In the genomic region with DNA sequence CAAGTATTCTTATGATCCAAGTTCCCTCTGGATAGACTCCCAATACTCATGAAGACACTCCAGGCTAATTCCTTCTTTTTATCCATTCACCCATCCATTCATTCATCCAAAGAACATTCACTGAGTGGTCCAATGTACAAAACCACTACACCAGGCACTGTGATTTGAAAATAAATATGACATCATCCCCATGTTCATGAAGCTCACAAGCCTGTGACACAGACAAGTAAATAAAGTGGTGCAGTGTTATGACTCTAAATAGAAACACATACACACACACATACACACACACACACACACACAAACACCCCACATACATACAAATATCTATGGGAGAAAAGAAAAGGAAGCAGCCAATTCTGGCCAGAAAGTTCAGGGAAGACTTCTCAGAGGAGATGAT, we compare ENCODE assay signal across 19 cellular contexts.
"Had no signal": no experiment of that assay in that cellular context is flagged by ENCODE, and none has a peak within 500 bp of the region (broad histone marks: within the 10 kb centered on the region; RNA-seq: fewer than 3 reads in every experiment).

No MANE protein-coding gene starts in this region.

- H3K36me3 ChIP-seq: vagina had no signal

- H3K27ac Mint-ChIP-seq: activated T-helper 17 cell treated with anti-CD3 and anti-CD28 coated beads, Interleukin-2, amount 50 U/mL, for 72 hours; nephron; stimulated activated naive CD8-positive, alpha-beta T cell treated with anti-CD3 and anti-CD28 coated beads, Interleukin-15, amount 100 ng/mL, for 72 hours had no signal

- H3K27me3 ChIP-seq: ascending aorta, vagina had no signal

- H3K27ac ChIP-seq: ascending aorta, lower lobe of right lung, skin epidermis, vagina, WERI-Rb-1 had no signal

- H3K4me3 ChIP-seq: ascending aorta, lower lobe of right lung, skin epidermis, vagina had no signal

- H3K4me1 ChIP-seq: ascending aorta, lower lobe of right lung, vagina had no signal

- DNase-seq: activated CD4-positive, alpha-beta T cell treated with anti-CD3 and anti-CD28 coated beads for 1 hour; activated CD4-positive, alpha-beta T cell treated with anti-CD3 and anti-CD28 coated beads, Interleukin-2, amount 50 U/mL, for 4 hours; activated naive CD4-positive, alpha-beta T cell; cerebellar nuclear complex; effector CD4-positive, alpha-beta T cell; left colon; lower lobe of right lung; nucleus accumbens; posterior cingulate gyrus; stimulated activated naive CD8-positive, alpha-beta T cell treated with anti-CD3 and anti-CD28 coated beads, Interleukin-15, amount 100 ng/mL, for 72 hours; SW 1271; trophoblast cell; WERI-Rb-1 had no signal

- H3K27me3 Mint-ChIP-seq: activated T-helper 17 cell treated with anti-CD3 and anti-CD28 coated beads, Interleukin-2, amount 50 U/mL, for 72 hours; stimulated activated naive CD8-positive, alpha-beta T cell treated with anti-CD3 and anti-CD28 coated beads, Interleukin-15, amount 100 ng/mL, for 72 hours had no signal

- H3K9me3 Mint-ChIP-seq: activated T-helper 17 cell treated with anti-CD3 and anti-CD28 coated beads, Interleukin-2, amount 50 U/mL, for 72 hours; nephron; stimulated activated naive CD8-positive, alpha-beta T cell treated with anti-CD3 and anti-CD28 coated beads, Interleukin-15, amount 100 ng/mL, for 72 hours had no signal

- H3K4me1 Mint-ChIP-seq: activated T-helper 17 cell treated with anti-CD3 and anti-CD28 coated beads, Interleukin-2, amount 50 U/mL, for 72 hours; nephron had no signal

- H3K9me3 ChIP-seq: ascending aorta, lower lobe of right lung, vagina had no signal

- H3K4me3 Mint-ChIP-seq: activated T-helper 17 cell treated with anti-CD3 and anti-CD28 coated beads, Interleukin-2, amount 50 U/mL, for 72 hours; nephron; stimulated activated naive CD8-positive, alpha-beta T cell treated with anti-CD3 and anti-CD28 coated beads, Interleukin-15, amount 100 ng/mL, for 72 hours had no signal

- FAIRE-seq: islet of Langerhans had no signal

- ATAC-seq: activated T-helper 17 cell treated with anti-CD3 and anti-CD28 coated beads, Interleukin-2, amount 50 U/mL, for 72 hours; left colon; lower lobe of right lung; stimulated activated naive CD8-positive, alpha-beta T cell treated with anti-CD3 and anti-CD28 coated beads, Interleukin-15, amount 100 ng/mL, for 72 hours had no signal
